ENCODE assay signal across 17 cellular contexts in the genomic region with DNA sequence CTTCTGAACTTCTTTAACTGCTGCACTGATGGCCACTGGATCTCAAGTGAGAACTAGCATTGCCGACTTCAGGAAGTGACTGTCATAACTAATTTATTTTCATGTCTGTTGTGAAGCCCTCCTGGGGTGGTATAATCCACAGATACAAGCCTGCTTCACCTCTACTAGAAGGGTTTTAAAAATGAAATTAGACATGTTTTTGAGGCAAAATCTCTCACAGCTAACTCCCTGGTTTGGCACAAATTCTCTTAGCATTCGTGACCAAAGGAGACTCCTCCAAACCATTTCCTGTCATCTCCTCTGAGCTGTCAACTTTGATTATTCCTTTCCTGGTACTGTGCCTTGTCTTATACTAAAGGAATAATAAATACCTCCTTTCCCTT.
"Had no signal": no experiment of that assay in that cellular context is flagged by ENCODE, and none has a peak within 500 bp of the region (broad histone marks: within the 10 kb centered on the region; RNA-seq: fewer than 3 reads in every experiment).

No MANE protein-coding gene starts in this region.

- H3K4me3 Mint-ChIP-seq: nephron, type B pancreatic cell had no signal

- H3K9me3 ChIP-seq: heart left ventricle, psoas muscle, suprapubic skin, thyroid gland had no signal

- DNase-seq: effector memory CD4-positive, alpha-beta T cell; heart left ventricle; hippocampal formation; left colon; left ventricle myocardium superior; naive B cell; psoas muscle; stimulated activated CD4-positive, alpha-beta T cell treated with anti-CD3 and anti-CD28 coated beads, Interleukin-2, amount 100 ng/mL, for 24 hours; stimulated activated naive CD4-positive, alpha-beta T cell treated with Interleukin-2 at 50 U/mL for 16 hours; thyroid gland had no signal

- H3K36me3 ChIP-seq: heart left ventricle, sigmoid colon, suprapubic skin, thyroid gland had no signal

- H3K27ac Mint-ChIP-seq: type B pancreatic cell had no signal

- H3K4me1 ChIP-seq: psoas muscle, sigmoid colon, thyroid gland had no signal

- H3K27ac ChIP-seq: heart left ventricle, psoas muscle, sigmoid colon, skin epidermis, suprapubic skin, thyroid gland had no signal

- H3K27me3 ChIP-seq: suprapubic skin, thyroid gland had no signal

- ATAC-seq: esophagus mucosa, heart left ventricle, left colon, left ventricle myocardium superior, psoas muscle had no signal

- H3K4me3 ChIP-seq: heart left ventricle, lung, psoas muscle, sigmoid colon, skin epidermis, suprapubic skin, thyroid gland had no signal

- H3K36me3 Mint-ChIP-seq: naive B cell, type B pancreatic cell had no signal
